ENCODE assay signal across 11 cellular contexts in the genomic region with DNA sequence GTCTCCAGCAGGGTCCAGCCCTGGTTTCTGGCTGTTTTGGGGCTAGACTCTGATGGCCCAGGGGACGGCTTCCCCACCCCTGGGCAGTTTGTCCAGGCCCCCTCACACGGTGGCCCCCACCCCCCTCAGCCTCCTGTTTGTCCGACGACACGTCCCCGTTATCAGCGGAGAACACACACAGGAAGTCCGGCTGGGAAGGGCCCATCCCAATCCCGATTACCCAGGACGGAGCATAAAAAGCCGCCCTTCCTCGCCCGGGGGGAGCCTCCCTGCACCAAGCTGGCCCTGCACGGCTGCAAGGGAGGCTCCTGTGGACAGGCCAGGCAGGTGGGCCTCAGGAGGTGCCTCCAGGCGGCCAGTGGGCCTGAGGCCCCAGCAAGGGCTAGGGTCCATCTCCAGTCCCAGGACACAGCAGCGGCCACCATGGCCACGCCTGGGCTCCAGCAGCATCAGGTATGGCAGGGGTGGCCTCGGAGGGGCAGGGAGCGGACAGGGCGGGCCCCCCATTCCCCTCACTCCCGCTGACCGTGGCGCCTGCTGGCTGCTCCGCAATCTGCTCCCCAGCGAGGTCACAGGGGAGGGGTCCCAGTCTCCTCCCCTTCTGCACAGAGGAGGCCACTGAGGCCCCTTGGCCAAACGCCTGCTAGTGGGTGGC. TPM values are rescaled to one million over a fixed set of nuclear protein-coding genes. Genes with fewer than 3 reads are reported as not detected.
DNase-seq lines count a peak whose midpoint lies in the region; ATAC-seq and TF ChIP-seq lines count a peak whose summit lies in the region.
"Had no signal": no experiment of that assay in that cellular context is flagged by ENCODE, and none has a peak within 500 bp of the region (broad histone marks: within the 10 kb centered on the region; RNA-seq: fewer than 3 reads in every experiment).

A gene (plus strand): TSS at position 261 of the 655 bp plus-strand sequence. CDS start 5,367 bp downstream, outside the sequence.

- H3K9ac ChIP-seq in IMR-90 (ENCODE audit: low read depth, low read length) (no peak within 1 kb of the TSS), endodermal cell (ENCODE audit: extremely low read depth, low read length, poor library complexity, severe bottlenecking) (no peak within 1 kb of the TSS)

- H3K9me1 ChIP-seq in IMR-90 (ENCODE audit: insufficient read depth, low read length): no peaks in the 10 kb centered on the region

- TF ChIP-seq POLR2A in IMR-90 (IDR thresholded peaks at IDR 0.05; ENCODE audit: low read depth, low read length): no peak

- H2BK20ac ChIP-seq in IMR-90 (ENCODE audit: low read depth, low read length): no peak within 1 kb of the TSS

- TF ChIP-seq RAD21 in IMR-90 (IDR thresholded peaks at IDR 0.05; ENCODE audit: low read length): no peak

- no peak within 1 kb of the TSS for H3K27ac ChIP-seq in IMR-90 (ENCODE audit: insufficient read depth, low read length)
- H3K27ac ChIP-seq in endodermal cell (ENCODE audit: low read depth, low read length): no peak within 1 kb of the TSS
- H3K27ac ChIP-seq in temporal lobe (ENCODE audit: low read depth, low read length): peak within 1 kb of the TSS; percentile 30

- no peak within 1 kb of the TSS for H4K5ac ChIP-seq in IMR-90 (ENCODE audit: low read depth, low read length)

- H2AK9ac ChIP-seq in IMR-90 (replicated peaks; ENCODE audit: low read depth, low read length, poor library complexity): no peak within 1 kb of the TSS

- H3K27me3 ChIP-seq in IMR-90 (ENCODE audit: control insufficient read depth, insufficient read depth, low read length) (peaks cover 56% of the 10 kb centered on the region), endodermal cell (ENCODE audit: control insufficient read depth, insufficient read depth, low read length, poor library complexity, severe bottlenecking) (no peaks in the 10 kb centered on the region)

- no peak within 1 kb of the TSS for H3K18ac ChIP-seq in IMR-90 (ENCODE audit: low read depth, low read length)

- H4K8ac ChIP-seq in IMR-90 (ENCODE audit: low read depth in 2 of 2, low read length in 2 of 2): no peak within 1 kb of the TSS

- H3K56ac ChIP-seq in IMR-90 (ENCODE audit: extremely low read depth, insufficient read depth, low read length): no peak within 1 kb of the TSS

- H2AFZ ChIP-seq in IMR-90 (replicated peaks; ENCODE audit: low read length, poor library complexity): peak within 1 kb of the TSS; percentile 29

- H2BK120ac ChIP-seq in IMR-90 (ENCODE audit: low read depth, low read length): no peak within 1 kb of the TSS

- H3K36me3 ChIP-seq in IMR-90 (ENCODE audit: control insufficient read depth, insufficient read depth, low read length) (no peaks in the 10 kb centered on the region), endodermal cell (ENCODE audit: control insufficient read depth, insufficient read depth, low read length) (no peaks in the 10 kb centered on the region)

- DNase-seq in IMR-90: no peak
- no peak for DNase-seq in endodermal cell
- DNase-seq in lung microvascular endothelial cell (ENCODE audit: low read depth in 2 of 2): peak; percentile 92 to 97
- no peak for DNase-seq in kidney tubule cell (ENCODE audit: low spot score)
- no peak for DNase-seq in cortex of kidney (lab: John Stamatoyannopoulos, UW)
- DNase-seq: Kasumi-1, NCI-H69 had no signal

- no peak within 1 kb of the TSS for H3K4me2 ChIP-seq in IMR-90 (ENCODE audit: low read depth, low read length)

- H4K20me1 ChIP-seq in IMR-90 (ENCODE audit: insufficient read depth, low read length): no peaks in the 10 kb centered on the region; the same call in 1 of the 2 replicates

- no peak within 1 kb of the TSS for H3K4ac ChIP-seq in IMR-90 (ENCODE audit: low read depth, low read length)

- CTCF ChIA-PET in IMR-90 (lab: Yijun Ruan, JAX): no interaction called here

- WGBS in IMR-90 (ENCODE audit: extremely low coverage in 2 of 2, insufficient read length in 1 of 2), 2 experiments: 59% methylated on average over 13 of the region's 26 CpGs; no CpG with 5 or more reads in 1 of the 2 experiments
- WGBS in endodermal cell (ENCODE audit: insufficient coverage in 1 of 2, insufficient read length in 1 of 2), 2 experiments: 90 to 93% methylated on average over 14 to 26 of the region's 26 CpGs

- no peaks in the 10 kb centered on the region for H3K4me1 Mint-ChIP-seq in endodermal cell
- peaks cover 29% of the 10 kb centered on the region for H3K4me1 Mint-ChIP-seq in stimulated activated memory B cell treated with anti-CD40 and anti-IgM and Interleukin-4, amounts not matched to agents 10 μg/mL and 1 μg/mL and 100 μg/mL, for 72 hours

- in situ Hi-C loops in IMR-90 (cut with MboI; ENCODE audit: low sequenced_read_pairs): no loop called here

- H3K36me3 Mint-ChIP-seq in endodermal cell (ENCODE audit: low read depth): no peaks in the 10 kb centered on the region
- no peaks in the 10 kb centered on the region for H3K36me3 Mint-ChIP-seq in stimulated activated memory B cell treated with anti-CD40 and anti-IgM and Interleukin-4, amounts not matched to agents 10 μg/mL and 1 μg/mL and 100 μg/mL, for 72 hours

- H2AK5ac ChIP-seq in IMR-90 (ENCODE audit: low read depth, low read length): no peak within 1 kb of the TSS

- H3K79me1 ChIP-seq in IMR-90 (ENCODE audit: low read depth in 1 of 2, low read length in 2 of 2): no peaks in the 10 kb centered on the region

- H3K4me3 Mint-ChIP-seq in endodermal cell: no peak within 1 kb of the TSS
- H3K4me3 Mint-ChIP-seq in stimulated activated memory B cell treated with anti-CD40 and anti-IgM and Interleukin-4, amounts not matched to agents 10 μg/mL and 1 μg/mL and 100 μg/mL, for 72 hours: no peak within 1 kb of the TSS
- H3K4me3 Mint-ChIP-seq: activated B cell treated with CpG ODN at 0.5 μM for 24 hours had no signal

- no peak for ATAC-seq in IMR-90 (ENCODE audit: low read depth)
- ATAC-seq in GM18907 (IDR thresholded peaks at IDR 0.05; ENCODE audit: unreplicated experiment): no peak
- ATAC-seq in stimulated activated memory B cell treated with anti-CD40 and anti-IgM and Interleukin-4, amounts not matched to agents 10 μg/mL and 1 μg/mL and 100 μg/mL, for 72 hours: no peak

- POLR2A ChIA-PET in IMR-90 (lab: Charles Lee; ENCODE audit: unreplicated experiment): no interaction called here

- H3K27me3 Mint-ChIP-seq in endodermal cell (ENCODE audit: insufficient read depth): peaks cover 6% of the 10 kb centered on the region
- peaks cover 79% of the 10 kb centered on the region for H3K27me3 Mint-ChIP-seq in stimulated activated memory B cell treated with anti-CD40 and anti-IgM and Interleukin-4, amounts not matched to agents 10 μg/mL and 1 μg/mL and 100 μg/mL, for 72 hours

- dilution Hi-C loops in IMR-90 (cut with HindIII; ENCODE audit: low sequenced_read_pairs, unreplicated experiment): no loop called here

- H3K4me1 ChIP-seq in IMR-90 (ENCODE audit: control insufficient read depth, insufficient read depth, low read length) (peaks cover 4% of the 10 kb centered on the region; the same call in 1 of the 2 replicates), endodermal cell (ENCODE audit: control insufficient read depth, insufficient read depth, low read length) (no peaks in the 10 kb centered on the region)

- H3K9me3 ChIP-seq in IMR-90 (ENCODE audit: control insufficient read depth, insufficient read depth, low read length): no peaks in the 10 kb centered on the region
- no peaks in the 10 kb centered on the region for H3K9me3 ChIP-seq in endodermal cell (ENCODE audit: control insufficient read depth, low read length)

- H3K27ac Mint-ChIP-seq in endodermal cell: no peak within 1 kb of the TSS
- H3K27ac Mint-ChIP-seq in stimulated activated memory B cell treated with anti-CD40 and anti-IgM and Interleukin-4, amounts not matched to agents 10 μg/mL and 1 μg/mL and 100 μg/mL, for 72 hours: no peak within 1 kb of the TSS
- H3K27ac Mint-ChIP-seq: activated B cell treated with CpG ODN at 0.5 μM for 24 hours had no signal

- H3K23ac ChIP-seq in IMR-90 (ENCODE audit: low read depth, low read length): no peak within 1 kb of the TSS

- no peak within 1 kb of the TSS for H3K14ac ChIP-seq in IMR-90 (replicated peaks; ENCODE audit: low read depth, low read length)

- BruUV-seq in IMR-90 (replicated peaks; lab: Mats Ljungman, UMichigan): no TSS peak

- no peak within 1 kb of the TSS for H2BK15ac ChIP-seq in IMR-90 (ENCODE audit: low read depth, low read length)

- H4K91ac ChIP-seq in IMR-90 (ENCODE audit: insufficient read depth, low read depth, low read length): no peak within 1 kb of the TSS

- intact Hi-C loops in IMR-90 (cut with micrococcal nuclease): no loop called here

- no peak within 1 kb of the TSS for H3K4me3 ChIP-seq in IMR-90 (ENCODE audit: insufficient read depth, low read depth, low read length)
- no peak within 1 kb of the TSS for H3K4me3 ChIP-seq in endodermal cell (ENCODE audit: low read length)

- TF ChIP-seq CTCF in IMR-90 (conservative IDR thresholded peaks at IDR 0.05; ENCODE audit: low read depth, low read length): no peak
- no peak for TF ChIP-seq CTCF in endodermal cell (conservative IDR thresholded peaks at IDR 0.05)

- H2BK5ac ChIP-seq in IMR-90 (ENCODE audit: low read depth, low read length, poor library complexity, severe bottlenecking): no peak within 1 kb of the TSS

- H3K9me3 Mint-ChIP-seq in endodermal cell: no peaks in the 10 kb centered on the region
- H3K9me3 Mint-ChIP-seq in stimulated activated memory B cell treated with anti-CD40 and anti-IgM and Interleukin-4, amounts not matched to agents 10 μg/mL and 1 μg/mL and 100 μg/mL, for 72 hours: no peaks in the 10 kb centered on the region
- H3K9me3 Mint-ChIP-seq: activated B cell treated with CpG ODN at 0.5 μM for 24 hours had no signal

TF ChIP-seq in IMR-90, 13 proteins besides CTCF, POLR2A, EP300 and RAD21 (continues in another document):
- TF ChIP-seq CEBPB (IDR thresholded peaks at IDR 0.05; ENCODE audit: low read depth, low read length) (no peak), FOS (IDR thresholded peaks at IDR 0.05; ENCODE audit: low read depth, low read length) (no peak), RFX5 (IDR thresholded peaks at IDR 0.05; ENCODE audit: low read depth, low read length) (no peak)
- TF ChIP-seq, protein P1, sequence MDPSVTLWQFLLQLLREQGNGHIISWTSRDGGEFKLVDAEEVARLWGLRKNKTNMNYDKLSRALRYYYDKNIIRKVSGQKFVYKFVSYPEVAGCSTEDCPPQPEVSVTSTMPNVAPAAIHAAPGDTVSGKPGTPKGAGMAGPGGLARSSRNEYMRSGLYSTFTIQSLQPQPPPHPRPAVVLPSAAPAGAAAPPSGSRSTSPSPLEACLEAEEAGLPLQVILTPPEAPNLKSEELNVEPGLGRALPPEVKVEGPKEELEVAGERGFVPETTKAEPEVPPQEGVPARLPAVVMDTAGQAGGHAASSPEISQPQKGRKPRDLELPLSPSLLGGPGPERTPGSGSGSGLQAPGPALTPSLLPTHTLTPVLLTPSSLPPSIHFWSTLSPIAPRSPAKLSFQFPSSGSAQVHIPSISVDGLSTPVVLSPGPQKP (IDR thresholded peaks at IDR 0.05; ENCODE audit: borderline replicate concordance, low read depth, low read length): no peak

RNA-seq across cellular contexts. Expression of the gene that starts here (rescaled TPM):
- 1.4 and 2.2 TPM in 2 replicates for total RNA-seq in IMR-90 (2012; rRNA removed)
- polyA plus RNA-seq in IMR-90 (2012; rRNA removed): 10.4 and 16.4 TPM in 2 replicates
- 9.6 and 22.1 TPM in 2 replicates for polyA plus RNA-seq in IMR-90 (2012; cell fraction: cytosol; rRNA removed)
- polyA plus RNA-seq in IMR-90 (2012; cell fraction: nucleus; rRNA removed; ENCODE audit: low replicate concordance): 7.1 and 18.2 TPM in 2 replicates
- total RNA-seq in endodermal cell: 10 to 100 TPM; 31.5 to 34.0 TPM
- polyA plus RNA-seq in endodermal cell (2013, experiment 1 of 2): 19.7 TPM
- polyA plus RNA-seq in endodermal cell (2013, experiment 2 of 2): 15.6 TPM
- total RNA-seq in lung microvascular endothelial cell: 330 and 384 TPM in 2 replicates
- total RNA-seq in temporal lobe: 11.6 TPM
- total RNA-seq: activated B cell treated with CpG ODN at 0.5 μM for 24 hours had no signal

Comparison
In these comparisons a context has a peak if more than half of its experiments do, and no peak if none do; other contexts are left out.
1. DNase-seq: peak in lung microvascular endothelial cell (2 of 2); none in IMR-90 (single experiment), endodermal cell (single experiment), kidney tubule cell (single experiment) and cortex of kidney (single experiment).